ENCODE assay signal across 8 cellular contexts in genomic region chr1:53947172-53947835, GRCh38. TPM values are rescaled to one million over a fixed set of nuclear protein-coding genes. Genes with fewer than 3 reads are reported as not detected.
DNase-seq lines count a peak whose midpoint lies in the region; ATAC-seq and TF ChIP-seq lines count a peak whose summit lies in the region.

No MANE protein-coding gene starts in this region.

- no peak for ATAC-seq in activated T-helper 17 cell treated with anti-CD3 and anti-CD28 coated beads, Interleukin-2, amount 50 U/mL, for 72 hours (replicated peaks)
- ATAC-seq in esophagus mucosa (no peak), GM19452 (IDR thresholded peaks at IDR 0.05; ENCODE audit: unreplicated experiment) (no peak), GM21390 (IDR thresholded peaks at IDR 0.05; ENCODE audit: unreplicated experiment) (no peak)

- TF ChIP-seq EP300 in suprapubic skin (IDR thresholded peaks at IDR 0.05) = no peak

- no peaks in the 10 kb centered on the region for H3K27me3 ChIP-seq in suprapubic skin

- no peaks in the 10 kb centered on the region for H3K9me3 Mint-ChIP-seq in T-helper 1 cell treated with Interleukin-12 subunit alpha and Interleukin-12 subunit beta and Interleukin-4 antibody, amounts not matched to agents 30 μg/mL and 1 μg/mL, for 36 hours
- peaks cover 7% of the 10 kb centered on the region for H3K9me3 Mint-ChIP-seq in activated T-helper 17 cell treated with anti-CD3 and anti-CD28 coated beads, Interleukin-2, amount 50 U/mL, for 72 hours

- peak overlapping the region; percentile 84 for H3K27ac Mint-ChIP-seq in T-helper 1 cell treated with Interleukin-12 subunit alpha and Interleukin-12 subunit beta and Interleukin-4 antibody, amounts not matched to agents 30 μg/mL and 1 μg/mL, for 36 hours
- H3K27ac Mint-ChIP-seq in activated T-helper 17 cell treated with anti-CD3 and anti-CD28 coated beads, Interleukin-2, amount 50 U/mL, for 72 hours = peak overlapping the region; percentile 90

- peaks cover 46% of the 10 kb centered on the region for H3K4me1 Mint-ChIP-seq in T-helper 1 cell treated with Interleukin-12 subunit alpha and Interleukin-12 subunit beta and Interleukin-4 antibody, amounts not matched to agents 30 μg/mL and 1 μg/mL, for 36 hours (ENCODE audit: low read depth)
- peaks cover 36% of the 10 kb centered on the region for H3K4me1 Mint-ChIP-seq in activated T-helper 17 cell treated with anti-CD3 and anti-CD28 coated beads, Interleukin-2, amount 50 U/mL, for 72 hours

- DNase-seq in T-helper 1 cell (no peak), suprapubic skin (ENCODE audit: low spot score in 2 of 2) (no peak)

- peak overlapping the region; percentile 96 for H3K4me3 ChIP-seq in iPS-18c (ENCODE audit: insufficient read depth, low read depth, low read length)
- H3K4me3 ChIP-seq in suprapubic skin = peak overlapping the region; percentile 90

- TF ChIP-seq POLR2A in suprapubic skin (IDR thresholded peaks at IDR 0.05) = no peak

- no peak for TF ChIP-seq CTCF in suprapubic skin (IDR thresholded peaks at IDR 0.05)

- no peaks in the 10 kb centered on the region for H3K27me3 Mint-ChIP-seq in T-helper 1 cell treated with Interleukin-12 subunit alpha and Interleukin-12 subunit beta and Interleukin-4 antibody, amounts not matched to agents 30 μg/mL and 1 μg/mL, for 36 hours (ENCODE audit: low read depth)
- no peaks in the 10 kb centered on the region for H3K27me3 Mint-ChIP-seq in activated T-helper 17 cell treated with anti-CD3 and anti-CD28 coated beads, Interleukin-2, amount 50 U/mL, for 72 hours

- peak overlapping the region; percentile 17 for H3K27ac ChIP-seq in suprapubic skin

- H3K36me3 Mint-ChIP-seq in T-helper 1 cell treated with Interleukin-12 subunit alpha and Interleukin-12 subunit beta and Interleukin-4 antibody, amounts not matched to agents 30 μg/mL and 1 μg/mL, for 36 hours (ENCODE audit: low read depth) = peaks cover 21% of the 10 kb centered on the region
- peaks cover 57% of the 10 kb centered on the region for H3K36me3 Mint-ChIP-seq in activated T-helper 17 cell treated with anti-CD3 and anti-CD28 coated beads, Interleukin-2, amount 50 U/mL, for 72 hours (ENCODE audit: low read depth)

- H3K36me3 ChIP-seq in suprapubic skin = peaks cover 8% of the 10 kb centered on the region

- H3K4me1 ChIP-seq in suprapubic skin = peaks cover 31% of the 10 kb centered on the region

- H3K9me3 ChIP-seq in iPS-18c (ENCODE audit: control insufficient read depth, insufficient read depth, low read length) (no peaks in the 10 kb centered on the region), suprapubic skin (no peaks in the 10 kb centered on the region)

- whole genome bisulfite sequencing in suprapubic skin = 48% methylated on average over 6 of the region's 6 CpGs

- H3K4me3 Mint-ChIP-seq in T-helper 1 cell treated with Interleukin-12 subunit alpha and Interleukin-12 subunit beta and Interleukin-4 antibody, amounts not matched to agents 30 μg/mL and 1 μg/mL, for 36 hours = peak overlapping the region; percentile 91
- peak overlapping the region; percentile 99 for H3K4me3 Mint-ChIP-seq in activated T-helper 17 cell treated with anti-CD3 and anti-CD28 coated beads, Interleukin-2, amount 50 U/mL, for 72 hours

RNA-seq across cellular contexts. Expression of gene LRRC42, which starts 1.2 kb away (rescaled TPM):
- total RNA-seq in activated T-helper 17 cell treated with anti-CD3 and anti-CD28 coated beads, Interleukin-2, amount 50 U/mL, for 72 hours = 10 to 100 TPM; 25.2 to 28.5 TPM
- total RNA-seq in suprapubic skin = 10 to 100 TPM; 22.2 to 31.1 (median 28.3) TPM
- total RNA-seq in esophagus mucosa = 20.0 TPM

RNA-seq across cellular contexts. Expression of gene IFT25, which starts 1.8 kb away (rescaled TPM):
- 10 to 100 TPM; 71.3 to 99.6 TPM for total RNA-seq in activated T-helper 17 cell treated with anti-CD3 and anti-CD28 coated beads, Interleukin-2, amount 50 U/mL, for 72 hours
- 10 to 100 TPM in 3 of 4 donors, 1 to 10 TPM in 1; 8.8 to 36.5 (median 13.8) TPM for total RNA-seq in suprapubic skin
- 15.6 TPM for total RNA-seq in esophagus mucosa

RNA-seq across cellular contexts. Expression of gene DIO1, which starts 53.3 kb away (rescaled TPM):
- not detected for total RNA-seq in activated T-helper 17 cell treated with anti-CD3 and anti-CD28 coated beads, Interleukin-2, amount 50 U/mL, for 72 hours
- total RNA-seq in suprapubic skin (not detected), esophagus mucosa (not detected)

RNA-seq across cellular contexts. Expression of gene YIPF1, which starts 57.7 kb away (rescaled TPM):
- 10 to 100 TPM; 13.7 to 14.8 TPM for total RNA-seq in activated T-helper 17 cell treated with anti-CD3 and anti-CD28 coated beads, Interleukin-2, amount 50 U/mL, for 72 hours
- total RNA-seq in suprapubic skin (10 to 100 TPM; 14.9 to 26.1 (median 23.5) TPM), esophagus mucosa (20.1 TPM)
